ENCODE assay signal across 16 cellular contexts in genomic region chr10:2076528-2076927, GRCh38.
"Had no signal": no experiment of that assay in that cellular context is flagged by ENCODE, and none has a peak within 500 bp of the region (broad histone marks: within the 10 kb centered on the region; RNA-seq: fewer than 3 reads in every experiment).

No MANE protein-coding gene starts in this region.

- ATAC-seq: left lobe of liver, natural killer cell, pancreas, right cardiac atrium had no signal

- H3K27ac Mint-ChIP-seq: mesothelial cell of epicardium, natural killer cell, progenitor cell of endocrine pancreas, type B pancreatic cell had no signal

- DNase-seq: effector memory CD4-positive, alpha-beta T cell; esophagus squamous epithelium; foreskin fibroblast; mammary epithelial cell; natural killer cell; nucleus accumbens; pancreas; right cardiac atrium; small intestine; stimulated activated CD4-positive, alpha-beta T cell treated with anti-CD3 and anti-CD28 coated beads, Interleukin-12 subunit alpha, Interleukin-12 subunit beta, amount 100 ng/mL, for 4 hours; stimulated activated naive CD4-positive, alpha-beta T cell treated with Interleukin-2 at 50 U/mL for 16 hours had no signal

- H3K9me3 Mint-ChIP-seq: neural crest cell had no signal

- H3K4me3 Mint-ChIP-seq: mesothelial cell of epicardium, natural killer cell, neural crest cell, type B pancreatic cell had no signal

- H3K4me1 Mint-ChIP-seq: mesothelial cell of epicardium, natural killer cell had no signal

- H3K27me3 Mint-ChIP-seq: progenitor cell of endocrine pancreas, type B pancreatic cell had no signal

- H3K36me3 Mint-ChIP-seq: mesothelial cell of epicardium, natural killer cell, type B pancreatic cell had no signal
